In genomic region chr4:182683666-182684065, GRCh38 we compare ENCODE assay signal across 1 cellular context.
TF ChIP-seq lines count a peak whose summit lies in the region.

No MANE protein-coding gene starts in this region.

TF ChIP-seq in GM23338, 12 proteins besides CTCF, POLR2A, EP300 and RAD21 (continued from another document):
- TF ChIP-seq REST (IDR thresholded peaks at IDR 0.05; ENCODE audit: unreplicated experiment) (no peak), ZNF331 (CRISPR knock-in tag; IDR thresholded peaks at IDR 0.05; ENCODE audit: low read depth) (no peak), JUNB (IDR thresholded peaks at IDR 0.05; ENCODE audit: unreplicated experiment) (no peak)
